In genomic region chr1:64906447-64906846, GRCh38 we compare ENCODE assay signal across 13 cellular contexts. TPM values are rescaled to one million over a fixed set of nuclear protein-coding genes. Genes with fewer than 3 reads are reported as not detected.
DNase-seq lines count a peak whose midpoint lies in the region; ATAC-seq, FAIRE-seq and TF ChIP-seq lines count a peak whose summit lies in the region.
"Had no signal": no experiment of that assay in that cellular context is flagged by ENCODE, and none has a peak within 500 bp of the region (broad histone marks: within the 10 kb centered on the region; RNA-seq: fewer than 3 reads in every experiment).

No MANE protein-coding gene starts in this region.

- H3K9ac ChIP-seq in K562 (ENCODE audit: insufficient read depth in 1 of 2, low read depth in 2 of 2, low read length in 2 of 2): no peak overlapping the region

- no peaks in the 10 kb centered on the region for H3K9me1 ChIP-seq in K562 (ENCODE audit: control insufficient read depth, insufficient read depth, low read length)

- H3K4me2 ChIP-seq in K562 (ENCODE audit: insufficient read depth, low read length): no peak overlapping the region

- H3K27me3 Mint-ChIP-seq in activated CD8-positive, alpha-beta T cell treated with anti-CD3 and anti-CD28 coated beads for 36 hours: no peaks in the 10 kb centered on the region
- H3K27me3 Mint-ChIP-seq in activated CD8-positive, alpha-beta T cell treated with anti-CD3 and anti-CD28 coated beads, Interleukin-2, amount 10 ng/mL, durations not matched to agents 7 days and 5 days (ENCODE audit: low read depth): no peaks in the 10 kb centered on the region

- no peak overlapping the region for H2AFZ ChIP-seq in K562 (ENCODE audit: low read depth, low read length)

- H3K27ac ChIP-seq in K562 (ENCODE audit: extremely low read depth, low read depth, low read length) (no peak overlapping the region), pancreas (no peak overlapping the region)
- H3K27ac ChIP-seq: right atrium auricular region had no signal

- H3K27me3 ChIP-seq in K562 (ENCODE audit: control insufficient read depth in 2 of 2, insufficient read depth in 2 of 2, low read length in 2 of 2): no peaks in the 10 kb centered on the region
- H3K27me3 ChIP-seq in pancreas: no peaks in the 10 kb centered on the region
- H3K27me3 ChIP-seq: right atrium auricular region had no signal

- H4K20me1 ChIP-seq in K562 (replicated peaks; ENCODE audit: control insufficient read depth, insufficient read depth, low read length): 0 out of 2 replicates have a peak, but pooled peaks cover 4% of the 10 kb centered on the region

- peak; percentile 59 for DNase-seq in activated CD8-positive, alpha-beta T cell treated with anti-CD3 and anti-CD28 coated beads for 36 hours
- DNase-seq in activated CD8-positive, alpha-beta T cell treated with anti-CD3 and anti-CD28 coated beads, Interleukin-2, amount 10 ng/mL, durations not matched to agents 7 days and 5 days: no peak
- DNase-seq in K562 (ENCODE audit: extremely low read depth in 1 of 4, low spot score in 3 of 4): peak in 1 of 4 experiments; percentile 23
- no peak for DNase-seq in pancreas
- no peak for DNase-seq in NCI-H187 (lab: John Stamatoyannopoulos, UW)
- DNase-seq: erythroblast; NCI-H1436; NK-92 treated with Interleukin-12 subunit alpha and Interleukin-12 subunit beta, amount 100 ng/mL, for 24 hours had no signal

- POLR2A ChIA-PET in activated CD8-positive, alpha-beta T cell treated with anti-CD3 and anti-CD28 coated beads for 36 hours (lab: Charles Lee): interaction anchor here (0.8 to 0.9 kb wide), 3 partner anchors 54 to 105 kb away, joined by 3 to 4 read pairs (median 3); no protein-coding TSS in a partner anchor
- POLR2A ChIA-PET in activated CD8-positive, alpha-beta T cell treated with anti-CD3 and anti-CD28 coated beads, Interleukin-2, amount 10 ng/mL, durations not matched to agents 7 days and 5 days (lab: Charles Lee): no interaction called here
- POLR2A ChIA-PET in K562 (lab: Yijun Ruan, JAX): interaction anchor here (0.6 to 1.6 kb wide), 2 partner anchors 9 to 38 kb away, joined by 3 to 6 read pairs; no protein-coding TSS in a partner anchor

- no peak for TF ChIP-seq POLR2A in K562 (conservative IDR thresholded peaks at IDR 0.05)

- TF ChIP-seq EP300 in K562 (IDR thresholded peaks at IDR 0.05; ENCODE audit: low read length): no peak

- peaks cover 2% of the 10 kb centered on the region for H3K36me3 Mint-ChIP-seq in activated CD8-positive, alpha-beta T cell treated with anti-CD3 and anti-CD28 coated beads for 36 hours (ENCODE audit: low read depth)
- peaks cover 2% of the 10 kb centered on the region for H3K36me3 Mint-ChIP-seq in activated CD8-positive, alpha-beta T cell treated with anti-CD3 and anti-CD28 coated beads, Interleukin-2, amount 10 ng/mL, durations not matched to agents 7 days and 5 days (ENCODE audit: low read depth)

- H3K4me1 ChIP-seq in K562 (replicated peaks in 1 of 2; ENCODE audit: control insufficient read depth in 2 of 2, insufficient read depth in 2 of 2, low read length in 2 of 2): peaks cover 0 to 5% of the 10 kb centered on the region in 2 experiments; a peak in 1 of 5 replicates
- H3K4me1 ChIP-seq in pancreas: peaks cover 6 to 25% (median 21%) of the 10 kb centered on the region in 3 donors

- TF ChIP-seq RAD21 in K562 (CRISPR knock-in tag; conservative IDR thresholded peaks at IDR 0.05 in 1 of 2, IDR thresholded peaks at IDR 0.05 in 1 of 2): no peak

- peaks cover 34% of the 10 kb centered on the region for H3K79me2 ChIP-seq in K562 (ENCODE audit: control insufficient read depth, insufficient read depth, low read length)

- in situ Hi-C loops in K562 (cut with MboI): no loop called here

- no peaks in the 10 kb centered on the region for H3K9me3 ChIP-seq in K562 (replicated peaks; ENCODE audit: control insufficient read depth, insufficient read depth, low read depth, low read length)
- H3K9me3 ChIP-seq in pancreas: no peaks in the 10 kb centered on the region
- H3K9me3 ChIP-seq: right atrium auricular region had no signal

- no peaks in the 10 kb centered on the region for H3K9me3 Mint-ChIP-seq in activated CD8-positive, alpha-beta T cell treated with anti-CD3 and anti-CD28 coated beads for 36 hours
- H3K9me3 Mint-ChIP-seq in activated CD8-positive, alpha-beta T cell treated with anti-CD3 and anti-CD28 coated beads, Interleukin-2, amount 10 ng/mL, durations not matched to agents 7 days and 5 days (ENCODE audit: insufficient read depth): no peaks in the 10 kb centered on the region

- H3K4me3 Mint-ChIP-seq in activated CD8-positive, alpha-beta T cell treated with anti-CD3 and anti-CD28 coated beads for 36 hours: no peak overlapping the region
- no peak overlapping the region for H3K4me3 Mint-ChIP-seq in activated CD8-positive, alpha-beta T cell treated with anti-CD3 and anti-CD28 coated beads, Interleukin-2, amount 10 ng/mL, durations not matched to agents 7 days and 5 days

- no peak for TF ChIP-seq CTCF in activated CD8-positive, alpha-beta T cell treated with anti-CD3 and anti-CD28 coated beads for 36 hours (IDR thresholded peaks at IDR 0.05)
- TF ChIP-seq CTCF in K562 (IDR thresholded peaks at IDR 0.05 in 2 of 3, conservative IDR thresholded peaks at IDR 0.05 in 1 of 3; ENCODE audit: insufficient read depth in 2 of 3, low read depth in 1 of 3, low read length in 3 of 3) (no peak), pancreas (IDR thresholded peaks at IDR 0.05) (no peak)

- 37% methylated on average over 3 of the region's 3 CpGs for WGBS in K562 (ENCODE audit: insufficient coverage, low coverage, missing lambda C conversion rate)
- WGBS in pancreas, 2 donors: 81 to 90% methylated on average over 3 of the region's 3 CpGs

- no TSS peak for BruUV-seq in K562 (replicated peaks; lab: Mats Ljungman, UMichigan)

- CTCF ChIA-PET in activated CD8-positive, alpha-beta T cell treated with anti-CD3 and anti-CD28 coated beads for 36 hours (lab: Charles Lee): interaction anchor here (1.2 to 2.1 kb wide), 2 partner anchors 15 to 29 kb away, joined by 3 to 5 read pairs; no protein-coding TSS in a partner anchor
- CTCF ChIA-PET in activated CD8-positive, alpha-beta T cell treated with anti-CD3 and anti-CD28 coated beads, Interleukin-2, amount 10 ng/mL, durations not matched to agents 7 days and 5 days (lab: Charles Lee): no interaction called here
- CTCF ChIA-PET in K562 (lab: Yijun Ruan, JAX; ENCODE audit: low intra/inter-chr PET ratio): no interaction called here

- H3K4me1 Mint-ChIP-seq in activated CD8-positive, alpha-beta T cell treated with anti-CD3 and anti-CD28 coated beads for 36 hours (ENCODE audit: low read depth): peaks cover 82% of the 10 kb centered on the region
- peaks cover 27% of the 10 kb centered on the region for H3K4me1 Mint-ChIP-seq in activated CD8-positive, alpha-beta T cell treated with anti-CD3 and anti-CD28 coated beads, Interleukin-2, amount 10 ng/mL, durations not matched to agents 7 days and 5 days (ENCODE audit: low read depth)

- H3K27ac Mint-ChIP-seq in activated CD8-positive, alpha-beta T cell treated with anti-CD3 and anti-CD28 coated beads for 36 hours: peak overlapping the region; percentile 75
- H3K27ac Mint-ChIP-seq in activated CD8-positive, alpha-beta T cell treated with anti-CD3 and anti-CD28 coated beads, Interleukin-2, amount 10 ng/mL, durations not matched to agents 7 days and 5 days: no peak overlapping the region

- H3K36me3 ChIP-seq in K562 (ENCODE audit: control insufficient read depth, insufficient read depth, low read length) (no peaks in the 10 kb centered on the region), pancreas (no peaks in the 10 kb centered on the region)
- H3K36me3 ChIP-seq: right atrium auricular region had no signal

- intact Hi-C loops in activated CD8-positive, alpha-beta T cell treated with anti-CD3 and anti-CD28 coated beads for 36 hours (cut with micrococcal nuclease): no loop called here
- intact Hi-C loops in K562 (cut with micrococcal nuclease): no loop called here
- intact Hi-C loops in pancreas (cut with DNase I): no loop called here

- peak; percentile 67 for FAIRE-seq in K562 (lab: Jason Lieb, UNC)
- FAIRE-seq in pancreas (lab: Jason Lieb, UNC): no peak
- FAIRE-seq: urothelium cell line had no signal

- peak; percentile 88 for ATAC-seq in activated CD8-positive, alpha-beta T cell treated with anti-CD3 and anti-CD28 coated beads for 36 hours
- no peak for ATAC-seq in activated CD8-positive, alpha-beta T cell treated with anti-CD3 and anti-CD28 coated beads, Interleukin-2, amount 10 ng/mL, durations not matched to agents 7 days and 5 days
- ATAC-seq in HG02885 (IDR thresholded peaks at IDR 0.05; ENCODE audit: poor library complexity, unreplicated experiment) (peak; percentile 49), K562 (peak; percentile 41; the same call in 2 of the 3 replicates), pancreas (peak; percentile 49 to 60 (median 55)), GM18907 (IDR thresholded peaks at IDR 0.05; ENCODE audit: unreplicated experiment) (no peak), GM19467 (IDR thresholded peaks at IDR 0.05; ENCODE audit: unreplicated experiment) (no peak)

- H3K4me3 ChIP-seq in K562: no peak overlapping the region
- no peak overlapping the region for H3K4me3 ChIP-seq in pancreas
- H3K4me3 ChIP-seq: right atrium auricular region had no signal

RNA-seq across cellular contexts. Expression of gene JAK1, which starts 59.9 kb away (rescaled TPM):
- 100 to 1,000 TPM in 1 of 2 experiments, 10 to 100 TPM in 1; 96.3 to 108 TPM for total RNA-seq in activated CD8-positive, alpha-beta T cell treated with anti-CD3 and anti-CD28 coated beads for 36 hours
- total RNA-seq in activated CD8-positive, alpha-beta T cell treated with anti-CD3 and anti-CD28 coated beads, Interleukin-2, amount 10 ng/mL, durations not matched to agents 7 days and 5 days: 100 to 1,000 TPM; 156 to 159 TPM
- 82.2 and 105 TPM in 2 replicates for total RNA-seq in K562 (2011; cell fraction: chromatin; rRNA removed; ENCODE audit: low replicate concordance)
- total RNA-seq in K562 (2011; cell fraction: nucleolus; rRNA removed): 37.4 and 43.0 TPM in 2 replicates
- 62.0 and 66.7 TPM in 2 replicates for total RNA-seq in K562 (2011; cell fraction: nucleoplasm; rRNA removed)
- total RNA-seq in K562 (2014; rRNA removed) (27.1 and 28.2 TPM in 2 replicates), K562 (2014; rRNA removed; fragmentation: Illumina TruSeq; extraction: Trizol) (42.5 and 46.8 TPM in 2 replicates), K562 (2015; rRNA removed; fragmentation: Illumina TruSeq; extraction: Trizol) (40.6 and 43.4 TPM in 2 replicates), K562 (2021) (43.0 TPM in 2 replicates), pancreas (10 to 100 TPM; 44.3 to 89.8 (median 54.4) TPM)
- polyA plus RNA-seq in K562 (2011; rRNA removed) (32.0 and 43.9 TPM in 2 replicates), K562 (2014; fragmentation: Illumina TruSeq; extraction: Trizol) (37.3 and 44.1 TPM in 2 replicates), K562 (2014; fragmentation: Nextera tagmentation; extraction: Ambion mirVana) (10 to 100 TPM in 1 of 2 experiments, 1 to 10 TPM in 1; 9.7 to 13.0 TPM), K562 (2014; rRNA removed) (23.0 and 28.3 TPM in 2 replicates), pancreas (10 to 100 TPM; 15.5 to 26.5 TPM)
- polyA plus RNA-seq in K562 (2011; cell fraction: cytosol; rRNA removed): 21.9 and 26.6 TPM in 2 replicates
- 88.9 and 89.1 TPM in 2 replicates for polyA plus RNA-seq in K562 (2011; cell fraction: nucleus; rRNA removed)
- polyA plus RNA-seq in K562 (2012): 29.9 and 45.8 TPM in 2 replicates
- 56.4 and 60.1 TPM in 2 replicates for polyA minus RNA-seq in K562 (2011; rRNA and poly(A)+ RNA removed)
- 38.3 and 41.6 TPM in 2 replicates for polyA minus RNA-seq in K562 (2011; cell fraction: cytosol; rRNA and poly(A)+ RNA removed)
- polyA minus RNA-seq in K562 (2011; cell fraction: nucleus; rRNA and poly(A)+ RNA removed): 46.7 and 70.9 TPM in 2 replicates

Comparison
In these comparisons a context has a peak if more than half of its experiments do, and no peak if none do; other contexts are left out.
1. ATAC-seq: peak in activated CD8-positive, alpha-beta T cell treated with anti-CD3 and anti-CD28 coated beads for 36 hours (single experiment), HG02885 (single experiment), K562 (single experiment) and pancreas (4 of 4); none in activated CD8-positive, alpha-beta T cell treated with anti-CD3 and anti-CD28 coated beads, Interleukin-2, amount 10 ng/mL, durations not matched to agents 7 days and 5 days (single experiment), GM18907 (single experiment) and GM19467 (single experiment).